In genomic region chr19:18558595-18558994, GRCh38 we compare ENCODE assay signal across 8 cellular contexts. TPM values are rescaled to one million over a fixed set of nuclear protein-coding genes. Genes with fewer than 3 reads are reported as not detected.
DNase-seq lines count a peak whose midpoint lies in the region; ATAC-seq, FAIRE-seq and TF ChIP-seq lines count a peak whose summit lies in the region.

No MANE protein-coding gene starts in this region.

- peaks cover 13 to 15% of the 10 kb centered on the region in 2 donors for H3K4me1 ChIP-seq in naive thymus-derived CD4-positive, alpha-beta T cell (ENCODE audit: control insufficient read depth in 2 of 2, insufficient read depth in 2 of 2, low read length in 2 of 2)

- in situ Hi-C loops in KBM-7 (cut with MboI; ENCODE audit: low pct_unique_long_range_greater_than_20kb, low sequenced_read_pairs), result no loop called here

- H3K36me3 Mint-ChIP-seq in central memory CD8-positive, alpha-beta T cell (ENCODE audit: insufficient read depth), result peaks cover 22% of the 10 kb centered on the region
- H3K36me3 Mint-ChIP-seq in naive thymus-derived CD4-positive, alpha-beta T cell, result peaks cover 0 to 13% (median 3%) of the 10 kb centered on the region in 5 donors

- intact Hi-C loops in naive thymus-derived CD4-positive, alpha-beta T cell (cut with micrococcal nuclease), result no loop called here

- H3K4me1 Mint-ChIP-seq in central memory CD8-positive, alpha-beta T cell, result peaks cover 25% of the 10 kb centered on the region
- peaks cover 6 to 25% (median 23%) of the 10 kb centered on the region in 7 donors for H3K4me1 Mint-ChIP-seq in naive thymus-derived CD4-positive, alpha-beta T cell

- DNase-seq in AG04450 (ENCODE audit: low read depth, low spot score), result no peak
- peak; percentile 20 for DNase-seq in KBM-7
- DNase-seq in central memory CD8-positive, alpha-beta T cell (ENCODE audit: low spot score in 2 of 2), result no peak
- no peak for DNase-seq in naive thymus-derived CD4-positive, alpha-beta T cell
- DNase-seq in urothelium cell line (ENCODE audit: low spot score), result no peak
- DNase-seq in AML-193 (lab: John Stamatoyannopoulos, UW), result no peak
- no peak for DNase-seq in HUDEP-2 (lab: John Stamatoyannopoulos, UW; ENCODE audit: unreplicated experiment in 76 of 76)
- no peak for DNase-seq in AG08396 (ENCODE audit: low spot score)

- CTCF ChIA-PET in AG04450 (lab: Charles Lee), result interaction anchor here (0.6 kb wide), 1 partner anchor 29 kb away, joined by 4 read pairs; no protein-coding TSS in a partner anchor
- CTCF ChIA-PET in naive thymus-derived CD4-positive, alpha-beta T cell (lab: Charles Lee), result interaction anchor here (1.0 to 2.1 kb wide), 5 partner anchors 13 to 288 kb away, joined by 3 to 11 read pairs (median 7); partner anchors contain the start of gene UBA52

- H3K4me3 Mint-ChIP-seq in central memory CD8-positive, alpha-beta T cell, result peak overlapping the region; percentile 92
- peak overlapping the region; percentile 83 to 93 (median 91) for H3K4me3 Mint-ChIP-seq in naive thymus-derived CD4-positive, alpha-beta T cell

- no peak for FAIRE-seq in urothelium cell line (lab: Jason Lieb, UNC)

- H3K27ac ChIP-seq in AG04450 (ENCODE audit: low read depth, low read length), result peak overlapping the region; percentile 0
- peak overlapping the region; percentile 95 for H3K27ac ChIP-seq in naive thymus-derived CD4-positive, alpha-beta T cell (ENCODE audit: low read depth, low read length)

- no peaks in the 10 kb centered on the region for H3K9me3 ChIP-seq in AG04450 (ENCODE audit: control insufficient read depth, insufficient read depth, low read length)
- H3K9me3 ChIP-seq in naive thymus-derived CD4-positive, alpha-beta T cell (ENCODE audit: control insufficient read depth in 2 of 3, low read length in 3 of 3), result no peaks in the 10 kb centered on the region

- POLR2A ChIA-PET in AG04450 (lab: Yijun Ruan, JAX), result interaction anchor here (0.7 to 1.6 kb wide), 3 partner anchors 13 to 487 kb away, joined by 9 to 21 read pairs (median 10); partner anchors contain the start of genes ELL and UBA52
- POLR2A ChIA-PET in naive thymus-derived CD4-positive, alpha-beta T cell (lab: Charles Lee), result interaction anchor here (0.6 to 2.6 kb wide), 12 partner anchors 8 to 389 kb away, joined by 4 to 47 read pairs (median 10); partner anchors contain the start of genes COPE, DDX49, ELL and FKBP8

- no peak for TF ChIP-seq CTCF in AG04450 (IDR thresholded peaks at IDR 0.05; ENCODE audit: low read depth, low read length)

- no peaks in the 10 kb centered on the region for H3K27me3 ChIP-seq in AG04450 (ENCODE audit: control insufficient read depth, insufficient read depth, low read length)
- H3K27me3 ChIP-seq in naive thymus-derived CD4-positive, alpha-beta T cell (ENCODE audit: control insufficient read depth in 2 of 2, insufficient read depth in 2 of 2, low read length in 2 of 2), result no peaks in the 10 kb centered on the region

- peaks cover 0 to 21% (median 7%) of the 10 kb centered on the region in 3 experiments for H3K36me3 ChIP-seq in naive thymus-derived CD4-positive, alpha-beta T cell (ENCODE audit: control insufficient read depth in 2 of 3, insufficient read depth in 3 of 3, low read length in 3 of 3)

- no peaks in the 10 kb centered on the region for H3K9me3 Mint-ChIP-seq in central memory CD8-positive, alpha-beta T cell
- peaks cover 0 to 2% (median 0%) of the 10 kb centered on the region in 11 donors for H3K9me3 Mint-ChIP-seq in naive thymus-derived CD4-positive, alpha-beta T cell

- ATAC-seq in central memory CD8-positive, alpha-beta T cell (replicated peaks; ENCODE audit: extremely low read depth, poor library complexity, severe bottlenecking), result no peak
- ATAC-seq in naive thymus-derived CD4-positive, alpha-beta T cell, result no peak

- H3K27ac Mint-ChIP-seq in central memory CD8-positive, alpha-beta T cell (ENCODE audit: low read depth), result peak overlapping the region; percentile 91
- peak overlapping the region; percentile 87 to 97 (median 95) for H3K27ac Mint-ChIP-seq in naive thymus-derived CD4-positive, alpha-beta T cell

- H3K4me3 ChIP-seq in AG04450 (ENCODE audit: low read depth, low read length), result peak overlapping the region; percentile 99
- peak overlapping the region; percentile 84 for H3K4me3 ChIP-seq in naive thymus-derived CD4-positive, alpha-beta T cell (ENCODE audit: low read length)

- H3K27me3 Mint-ChIP-seq in central memory CD8-positive, alpha-beta T cell, result no peaks in the 10 kb centered on the region
- H3K27me3 Mint-ChIP-seq in naive thymus-derived CD4-positive, alpha-beta T cell, result no peaks in the 10 kb centered on the region

RNA-seq across cellular contexts. Expression of gene KXD1, which starts 0.9 kb away (rescaled TPM):
- 77.3 and 104 TPM in 2 replicates for polyA plus RNA-seq in AG04450 (2011; rRNA removed)
- polyA minus RNA-seq in AG04450 (2011; rRNA and poly(A)+ RNA removed), result 99.7 and 168 TPM in 2 replicates
- 100 to 1,000 TPM in 2 of 5 experiments, 10 to 100 TPM in 3; 74.7 to 108 (median 99.9) TPM for total RNA-seq in naive thymus-derived CD4-positive, alpha-beta T cell
- 10 to 100 TPM; 70.3 to 78.5 TPM for polyA plus RNA-seq in naive thymus-derived CD4-positive, alpha-beta T cell

RNA-seq across cellular contexts. Expression of gene UBA52, which starts 13.1 kb away (rescaled TPM):
- polyA plus RNA-seq in AG04450 (2011; rRNA removed), result 1,723 and 2,315 TPM in 2 replicates
- 1,114 and 1,571 TPM in 2 replicates for polyA minus RNA-seq in AG04450 (2011; rRNA and poly(A)+ RNA removed)
- 1,000 to 10,000 TPM; 1,563 to 2,429 (median 2,196) TPM for total RNA-seq in naive thymus-derived CD4-positive, alpha-beta T cell
- 1,000 to 10,000 TPM; 2,042 to 2,197 TPM for polyA plus RNA-seq in naive thymus-derived CD4-positive, alpha-beta T cell

RNA-seq across cellular contexts. Expression of gene FKBP8, which starts 15.2 kb away (rescaled TPM):
- 123 and 192 TPM in 2 replicates for polyA plus RNA-seq in AG04450 (2011; rRNA removed)
- 73.5 and 113 TPM in 2 replicates for polyA minus RNA-seq in AG04450 (2011; rRNA and poly(A)+ RNA removed)
- total RNA-seq in naive thymus-derived CD4-positive, alpha-beta T cell, result 100 to 1,000 TPM; 137 to 241 (median 221) TPM
- polyA plus RNA-seq in naive thymus-derived CD4-positive, alpha-beta T cell, result 100 to 1,000 TPM in 1 of 2 donors, 10 to 100 TPM in 1; 96.9 to 155 TPM

RNA-seq across cellular contexts. Expression of gene REX1BD, which starts 30.0 kb away (rescaled TPM):
- 17.6 TPM in 2 replicates for polyA plus RNA-seq in AG04450 (2011; rRNA removed)
- polyA minus RNA-seq in AG04450 (2011; rRNA and poly(A)+ RNA removed), result 2.6 and 4.2 TPM in 2 replicates
- 100 to 1,000 TPM in 4 of 5 experiments, 10 to 100 TPM in 1; 83.9 to 152 (median 116) TPM for total RNA-seq in naive thymus-derived CD4-positive, alpha-beta T cell
- 100 to 1,000 TPM; 164 to 197 TPM for polyA plus RNA-seq in naive thymus-derived CD4-positive, alpha-beta T cell

RNA-seq across cellular contexts. Expression of gene ELL, which starts 36.7 kb away (rescaled TPM):
- polyA plus RNA-seq in AG04450 (2011; rRNA removed), result 2.7 and 4.1 TPM in 2 replicates
- polyA minus RNA-seq in AG04450 (2011; rRNA and poly(A)+ RNA removed), result 4.9 and 7.6 TPM in 2 replicates
- total RNA-seq in naive thymus-derived CD4-positive, alpha-beta T cell, result 10 to 100 TPM; 18.9 to 70.4 (median 25.0) TPM
- 10 to 100 TPM in 1 of 2 donors, 1 to 10 TPM in 1; 8.9 to 12.6 TPM for polyA plus RNA-seq in naive thymus-derived CD4-positive, alpha-beta T cell
